Comparison of ENCODE assay signal across 8 cellular contexts in genomic region chr13:27251166-27252088, GRCh38.
DNase-seq lines count a peak whose midpoint lies in the region; ATAC-seq lines count a peak whose summit lies in the region.

Gene RPL21 (plus strand): TSS chr13:27251558. CDS start chr13:27253777, 2,219 bp downstream.

- peak within 1 kb of the TSS; percentile 99 for H3K27ac Mint-ChIP-seq in central memory CD8-positive, alpha-beta T cell (ENCODE audit: low read depth)

- H3K36me3 Mint-ChIP-seq in central memory CD8-positive, alpha-beta T cell (ENCODE audit: insufficient read depth) = peaks cover 53% of the 10 kb centered on the region

- peak; percentile 92 for DNase-seq in AG08395 (ENCODE audit: low spot score)
- peak; percentile 73 for DNase-seq in NCI-H345 treated with DMSO at 0.1 percent for 48 hours (lab: John Stamatoyannopoulos, UW; ENCODE audit: unreplicated experiment)
- DNase-seq in activated CD4-positive, CD25-positive, alpha-beta regulatory T cell treated with anti-CD3 and anti-CD28 coated beads, Interleukin-2, amount 50 U/mL, for 16 hours (ENCODE audit: low read depth, low spot score) = peak; percentile 78
- peak; percentile 91 to 94 for DNase-seq in central memory CD8-positive, alpha-beta T cell (ENCODE audit: low spot score in 2 of 2)
- DNase-seq in iris pigment epithelial cell (ENCODE audit: low read depth) = peak; percentile 98
- peak; percentile 74 to 86 for DNase-seq in stimulated activated CD4-positive, alpha-beta T cell treated with anti-CD3 and anti-CD28 coated beads, Interleukin-12 subunit alpha, Interleukin-12 subunit beta, amount 100 ng/mL, for 24 hours (ENCODE audit: low read depth in 2 of 2)

- ATAC-seq in GM18909 (IDR thresholded peaks at IDR 0.05; ENCODE audit: poor library complexity, unreplicated experiment) (peak; percentile 96), HG03175 (IDR thresholded peaks at IDR 0.05; ENCODE audit: unreplicated experiment) (peak; percentile 95)
- peak; percentile 93 for ATAC-seq in central memory CD8-positive, alpha-beta T cell (replicated peaks; ENCODE audit: extremely low read depth, poor library complexity, severe bottlenecking)

- peaks cover 41% of the 10 kb centered on the region for H3K4me1 Mint-ChIP-seq in central memory CD8-positive, alpha-beta T cell

- peak within 1 kb of the TSS; percentile 96 for H3K4me3 Mint-ChIP-seq in central memory CD8-positive, alpha-beta T cell

- H3K9me3 Mint-ChIP-seq in central memory CD8-positive, alpha-beta T cell = no peaks in the 10 kb centered on the region

- H3K27me3 Mint-ChIP-seq in central memory CD8-positive, alpha-beta T cell = no peaks in the 10 kb centered on the region

Comparison
In these comparisons a context has a peak if more than half of its experiments do, and no peak if none do; other contexts are left out.
1. Peak in every context shown above with its lines: DNase-seq and ATAC-seq.